2 cellular contexts compared by ENCODE assay signal in genomic region chr11:76683496-76684095, GRCh38.
TF ChIP-seq lines count a peak whose summit lies in the region.

No MANE protein-coding gene starts in this region.

TF ChIP-seq in A549, 52 proteins besides CTCF, POLR2A, EP300 and RAD21 (continued from another document):
- TF ChIP-seq MAFK (IDR thresholded peaks at IDR 0.05; ENCODE audit: partially characterized antibody) = peak; percentile 34
- TF ChIP-seq TFCP2L1 (CRISPR knock-in tag; IDR thresholded peaks at IDR 0.05) = no peak

TF ChIP-seq in IMR-90, 13 proteins besides CTCF, POLR2A, EP300 and RAD21:
- no peak for TF ChIP-seq RCOR1 (IDR thresholded peaks at IDR 0.05; ENCODE audit: insufficient replicate concordance, low read length)
- 0 out of 2 replicates have a peak, but pooled peaks have one; percentile 28 for TF ChIP-seq MAFK (IDR thresholded peaks at IDR 0.05; ENCODE audit: low read depth, low read length)
